Comparison of ENCODE assay signal across 8 cellular contexts in genomic region chr3:52237659-52238172, GRCh38. TPM values are rescaled to one million over a fixed set of nuclear protein-coding genes. Genes with fewer than 3 reads are reported as not detected.
DNase-seq lines count a peak whose midpoint lies in the region; ATAC-seq and TF ChIP-seq lines count a peak whose summit lies in the region.

No MANE protein-coding gene starts in this region.

- in situ Hi-C loops in brain microvascular endothelial cell (cut with HindIII; ENCODE audit: low pct_ligation_motif_present, low sequenced_read_pairs) = no loop called here

- TF ChIP-seq POLR2A in sigmoid colon (IDR thresholded peaks at IDR 0.05) = no peak

- TF ChIP-seq EP300 in sigmoid colon (IDR thresholded peaks at IDR 0.05) = no peak

- TF ChIP-seq CTCF in brain microvascular endothelial cell (IDR thresholded peaks at IDR 0.05; ENCODE audit: low read depth, low read length, missing control alignments) (no peak), sigmoid colon (IDR thresholded peaks at IDR 0.05) (no peak)

- 49 to 63% methylated on average over 8 of the region's 8 CpGs for WGBS in sigmoid colon, 2 donors

- peaks cover 21% of the 10 kb centered on the region for H3K36me3 ChIP-seq in brain microvascular endothelial cell (replicated peaks)
- peaks cover 0 to 18% (median 4%) of the 10 kb centered on the region in 4 donors for H3K36me3 ChIP-seq in sigmoid colon

- H3K4me3 ChIP-seq in brain microvascular endothelial cell (ENCODE audit: low read depth, low read length) = peak overlapping the region; percentile 93
- H3K4me3 ChIP-seq in iPS-18c (ENCODE audit: insufficient read depth, low read depth, low read length) = peak overlapping the region; percentile 99
- H3K4me3 ChIP-seq in sigmoid colon = peak overlapping the region; percentile 78 to 95 (median 87)

- H3K9me3 ChIP-seq in iPS-18c (ENCODE audit: control insufficient read depth, insufficient read depth, low read length) = no peaks in the 10 kb centered on the region
- no peaks in the 10 kb centered on the region for H3K9me3 ChIP-seq in sigmoid colon

- H3K4me1 ChIP-seq in sigmoid colon = peaks cover 0 to 71% (median 57%) of the 10 kb centered on the region in 4 donors

- DNase-seq in GF-D8 (lab: John Stamatoyannopoulos, UW) = peak; percentile 11
- peak; percentile 33 for DNase-seq in NCI-H460 (ENCODE audit: extremely low read depth, low read depth)
- DNase-seq in brain microvascular endothelial cell = peak; percentile 81
- peak; percentile 97 for DNase-seq in sigmoid colon
- no peak for DNase-seq in NCI-H526 treated with DMSO at 0.1 percent for 48 hours (lab: John Stamatoyannopoulos, UW)

- intact Hi-C loops in sigmoid colon (cut with DNase I) = loop anchor here (2.0 kb wide), 1 partner anchor 41 kb away; the partner anchor contains the start of gene WDR82

- ATAC-seq in HG03045 (IDR thresholded peaks at IDR 0.05; ENCODE audit: unreplicated experiment) = no peak
- ATAC-seq in GM18867 (IDR thresholded peaks at IDR 0.05; ENCODE audit: unreplicated experiment) = no peak

- H3K27me3 ChIP-seq in brain microvascular endothelial cell (replicated peaks) = no peaks in the 10 kb centered on the region
- no peaks in the 10 kb centered on the region for H3K27me3 ChIP-seq in sigmoid colon

- H3K27ac ChIP-seq in brain microvascular endothelial cell (peak overlapping the region; percentile 72), sigmoid colon (peak overlapping the region; percentile 93 to 97 (median 94))

RNA-seq across cellular contexts. Expression of gene TWF2, which starts 1.2 kb away (rescaled TPM):
- 26.6 and 29.3 TPM in 2 replicates for total RNA-seq in NCI-H460 (2014; rRNA removed; shearing (Covaris generic))
- polyA plus RNA-seq in NCI-H460 (2014; cell fraction: nucleus; rRNA removed) = 48.6 and 56.5 TPM in 2 replicates
- 10 to 100 TPM; 40.4 to 57.3 (median 50.8) TPM for total RNA-seq in sigmoid colon
- polyA plus RNA-seq in sigmoid colon = 10 to 100 TPM; 62.5 to 79.3 (median 65.3) TPM

RNA-seq across cellular contexts. Expression of gene PPM1M, which starts 7.8 kb away (rescaled TPM):
- total RNA-seq in NCI-H460 (2014; rRNA removed; shearing (Covaris generic)) = 11.1 and 13.9 TPM in 2 replicates
- polyA plus RNA-seq in NCI-H460 (2014; cell fraction: nucleus; rRNA removed) = 22.9 and 23.0 TPM in 2 replicates
- total RNA-seq in sigmoid colon = 10 to 100 TPM; 21.7 to 28.2 (median 24.8) TPM
- polyA plus RNA-seq in sigmoid colon = 10 to 100 TPM in 2 of 3 donors, 1 to 10 TPM in 1; 5.8 to 16.9 (median 11.4) TPM

RNA-seq across cellular contexts. Expression of gene TLR9, which starts 12.3 kb away (rescaled TPM):
- not detected in 2 replicates for total RNA-seq in NCI-H460 (2014; rRNA removed; shearing (Covaris generic))
- not detected in 2 replicates for polyA plus RNA-seq in NCI-H460 (2014; cell fraction: nucleus; rRNA removed)
- under 1 TPM in 2 of 4 donors, not detected in 2; 0.54 to 0.55 TPM for total RNA-seq in sigmoid colon
- under 1 TPM in 1 of 3 donors, not detected in 2; 0.98 TPM for polyA plus RNA-seq in sigmoid colon

RNA-seq across cellular contexts. Expression of gene ALAS1, which starts 39.8 kb away (rescaled TPM):
- total RNA-seq in NCI-H460 (2014; rRNA removed; shearing (Covaris generic)) = 54.6 and 56.3 TPM in 2 replicates
- 38.5 and 39.2 TPM in 2 replicates for polyA plus RNA-seq in NCI-H460 (2014; cell fraction: nucleus; rRNA removed)
- total RNA-seq in sigmoid colon = 10 to 100 TPM; 23.2 to 27.3 (median 25.8) TPM
- polyA plus RNA-seq in sigmoid colon = 100 to 1,000 TPM in 1 of 3 donors, 10 to 100 TPM in 2; 70.7 to 121 (median 81.7) TPM

RNA-seq across cellular contexts. Expression of gene WDR82, which starts 40.7 kb away (rescaled TPM):
- 33.5 and 37.9 TPM in 2 replicates for total RNA-seq in NCI-H460 (2014; rRNA removed; shearing (Covaris generic))
- 13.0 and 21.0 TPM in 2 replicates for polyA plus RNA-seq in NCI-H460 (2014; cell fraction: nucleus; rRNA removed)
- total RNA-seq in sigmoid colon = 10 to 100 TPM; 44.4 to 54.9 (median 48.0) TPM
- 10 to 100 TPM; 22.2 to 50.2 (median 28.4) TPM for polyA plus RNA-seq in sigmoid colon
